Comparison of ENCODE assay signal across 8 cellular contexts in genomic region chr1:82161651-82162238, GRCh38.
A peak's percentile ranks its signal among the peaks of the same experiment; 100 is the strongest.
DNase-seq lines count a peak whose midpoint lies in the region; ATAC-seq and TF ChIP-seq lines count a peak whose summit lies in the region.

No MANE protein-coding gene starts in this region.

- intact Hi-C loops in natural killer cell (cut with micrococcal nuclease), result no loop called here

- H3K4me3 Mint-ChIP-seq in activated naive CD8-positive, alpha-beta T cell treated with anti-CD3 and anti-CD28 coated beads, Interleukin-2, amount 10 ng/mL, durations not matched to agents 7 days and 5 days, result peak overlapping the region; percentile 63
- H3K4me3 Mint-ChIP-seq in natural killer cell, result peak overlapping the region; percentile 90

- H3K36me3 Mint-ChIP-seq in activated naive CD8-positive, alpha-beta T cell treated with anti-CD3 and anti-CD28 coated beads, Interleukin-2, amount 10 ng/mL, durations not matched to agents 7 days and 5 days, result no peaks in the 10 kb centered on the region
- H3K36me3 Mint-ChIP-seq in natural killer cell, result no peaks in the 10 kb centered on the region

- peak overlapping the region; percentile 39 for H3K27ac Mint-ChIP-seq in activated naive CD8-positive, alpha-beta T cell treated with anti-CD3 and anti-CD28 coated beads, Interleukin-2, amount 10 ng/mL, durations not matched to agents 7 days and 5 days
- H3K27ac Mint-ChIP-seq in natural killer cell, result peak overlapping the region; percentile 84 to 86

- TF ChIP-seq CTCF in natural killer cell (IDR thresholded peaks at IDR 0.05), result no peak

- DNase-seq in DMS53 treated with DMSO at 0.1 percent for 48 hours (lab: John Stamatoyannopoulos, UW; ENCODE audit: unreplicated experiment), result peak; percentile 61
- no peak for DNase-seq in activated naive CD8-positive, alpha-beta T cell treated with anti-CD3 and anti-CD28 coated beads, Interleukin-2, amount 10 ng/mL, durations not matched to agents 7 days and 5 days
- DNase-seq in natural killer cell, result no peak
- DNase-seq in NCI-H1930 (lab: John Stamatoyannopoulos, UW), result no peak
- DNase-seq in NAMALWA (ENCODE audit: low spot score), result no peak

- POLR2A ChIA-PET in activated naive CD8-positive, alpha-beta T cell treated with anti-CD3 and anti-CD28 coated beads, Interleukin-2, amount 10 ng/mL, durations not matched to agents 7 days and 5 days (lab: Charles Lee), result no interaction called here

- H3K27me3 Mint-ChIP-seq in activated naive CD8-positive, alpha-beta T cell treated with anti-CD3 and anti-CD28 coated beads, Interleukin-2, amount 10 ng/mL, durations not matched to agents 7 days and 5 days, result no peaks in the 10 kb centered on the region
- H3K27me3 Mint-ChIP-seq in natural killer cell (ENCODE audit: low read depth in 2 of 2), result no peaks in the 10 kb centered on the region

- no peaks in the 10 kb centered on the region for H3K9me3 Mint-ChIP-seq in activated naive CD8-positive, alpha-beta T cell treated with anti-CD3 and anti-CD28 coated beads, Interleukin-2, amount 10 ng/mL, durations not matched to agents 7 days and 5 days
- H3K9me3 Mint-ChIP-seq in natural killer cell, result no peaks in the 10 kb centered on the region

- ATAC-seq in HG03565 (IDR thresholded peaks at IDR 0.05; ENCODE audit: unreplicated experiment) (peak; percentile 40), natural killer cell (peak; percentile 65 to 85 (median 80)), GM21619 (IDR thresholded peaks at IDR 0.05; ENCODE audit: unreplicated experiment) (no peak), HG02840 (IDR thresholded peaks at IDR 0.05; ENCODE audit: low FRiP score, unreplicated experiment) (no peak)
- peak; percentile 66 for ATAC-seq in activated naive CD8-positive, alpha-beta T cell treated with anti-CD3 and anti-CD28 coated beads, Interleukin-2, amount 10 ng/mL, durations not matched to agents 7 days and 5 days (ENCODE audit: low read depth)

- H3K4me1 Mint-ChIP-seq in activated naive CD8-positive, alpha-beta T cell treated with anti-CD3 and anti-CD28 coated beads, Interleukin-2, amount 10 ng/mL, durations not matched to agents 7 days and 5 days, result peaks cover 10% of the 10 kb centered on the region
- peaks cover 22 to 33% of the 10 kb centered on the region in 2 donors for H3K4me1 Mint-ChIP-seq in natural killer cell

Comparison
In these comparisons a context has a peak if more than half of its experiments do, and no peak if none do; other contexts are left out.
1. ATAC-seq: peak in HG03565 (single experiment), activated naive CD8-positive, alpha-beta T cell treated with anti-CD3 and anti-CD28 coated beads, Interleukin-2, amount 10 ng/mL, durations not matched to agents 7 days and 5 days (single experiment) and natural killer cell (3 of 3); none in GM21619 (single experiment) and HG02840 (single experiment).